ENCODE assay signal across 1 cellular context in the genomic region with DNA sequence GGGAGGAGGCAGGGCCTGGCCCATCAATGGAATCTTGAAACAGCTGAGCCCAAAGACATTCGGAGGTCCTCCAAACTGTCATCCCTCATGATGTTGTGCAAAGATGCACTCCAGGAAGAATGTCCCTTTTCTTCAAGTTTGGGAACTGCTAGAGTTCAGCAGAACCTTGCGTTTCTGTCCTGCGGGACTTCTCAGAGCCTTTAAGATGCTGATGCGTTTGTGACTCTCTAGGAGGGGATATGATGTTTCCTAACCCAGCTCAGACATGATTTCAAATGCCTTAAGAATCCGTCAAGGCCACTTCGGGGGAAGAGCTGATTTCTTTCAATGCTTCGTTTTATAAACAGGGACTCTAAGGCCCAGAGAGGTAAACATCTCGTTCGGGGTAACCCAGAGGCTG.
TF ChIP-seq lines count a peak whose summit lies in the region.

No MANE protein-coding gene starts in this region.

TF ChIP-seq in HepG2, 621 proteins besides CTCF, POLR2A, EP300 and RAD21:
- TF ChIP-seq ZNF639 (CRISPR knock-in tag; conservative IDR thresholded peaks at IDR 0.05) (no peak), TRIM24 (CRISPR knock-in tag; IDR thresholded peaks at IDR 0.05) (no peak), ZNF749 (CRISPR knock-in tag; IDR thresholded peaks at IDR 0.05; ENCODE audit: borderline replicate concordance) (no peak), ZNF556 (CRISPR knock-in tag; IDR thresholded peaks at IDR 0.05; ENCODE audit: borderline replicate concordance) (no peak), ELF1 (CRISPR knock-in tag; IDR thresholded peaks at IDR 0.05) (no peak), MEF2D (CRISPR knock-in tag; IDR thresholded peaks at IDR 0.05) (no peak), ZNF746 (CRISPR knock-in tag; IDR thresholded peaks at IDR 0.05) (no peak), ZNF275 (CRISPR knock-in tag; IDR thresholded peaks at IDR 0.05; ENCODE audit: borderline replicate concordance) (no peak), GRHL1 (CRISPR knock-in tag; conservative IDR thresholded peaks at IDR 0.05) (no peak), NR2C2 (CRISPR knock-in tag; IDR thresholded peaks at IDR 0.05; ENCODE audit: borderline replicate concordance) (no peak), ZNF432 (CRISPR knock-in tag; IDR thresholded peaks at IDR 0.05; ENCODE audit: borderline replicate concordance) (no peak), MBD4 (IDR thresholded peaks at IDR 0.05; ENCODE audit: borderline replicate concordance, low read length) (no peak), FOXO4 (CRISPR knock-in tag; conservative IDR thresholded peaks at IDR 0.05) (no peak), ZNF333 (CRISPR knock-in tag; IDR thresholded peaks at IDR 0.05; ENCODE audit: borderline replicate concordance) (no peak), ZNF766 (CRISPR knock-in tag; IDR thresholded peaks at IDR 0.05; ENCODE audit: borderline replicate concordance) (no peak), ZNF354B (CRISPR knock-in tag; IDR thresholded peaks at IDR 0.05) (no peak)
- TF ChIP-seq, protein P1, sequence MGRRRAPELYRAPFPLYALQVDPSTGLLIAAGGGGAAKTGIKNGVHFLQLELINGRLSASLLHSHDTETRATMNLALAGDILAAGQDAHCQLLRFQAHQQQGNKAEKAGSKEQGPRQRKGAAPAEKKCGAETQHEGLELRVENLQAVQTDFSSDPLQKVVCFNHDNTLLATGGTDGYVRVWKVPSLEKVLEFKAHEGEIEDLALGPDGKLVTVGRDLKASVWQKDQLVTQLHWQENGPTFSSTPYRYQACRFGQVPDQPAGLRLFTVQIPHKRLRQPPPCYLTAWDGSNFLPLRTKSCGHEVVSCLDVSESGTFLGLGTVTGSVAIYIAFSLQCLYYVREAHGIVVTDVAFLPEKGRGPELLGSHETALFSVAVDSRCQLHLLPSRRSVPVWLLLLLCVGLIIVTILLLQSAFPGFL (CRISPR knock-in tag; IDR thresholded peaks at IDR 0.05): no peak
- TF ChIP-seq, protein P2, sequence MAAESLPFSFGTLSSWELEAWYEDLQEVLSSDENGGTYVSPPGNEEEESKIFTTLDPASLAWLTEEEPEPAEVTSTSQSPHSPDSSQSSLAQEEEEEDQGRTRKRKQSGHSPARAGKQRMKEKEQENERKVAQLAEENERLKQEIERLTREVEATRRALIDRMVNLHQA (CRISPR knock-in tag; IDR thresholded peaks at IDR 0.05): no peak
